In the genomic region with DNA sequence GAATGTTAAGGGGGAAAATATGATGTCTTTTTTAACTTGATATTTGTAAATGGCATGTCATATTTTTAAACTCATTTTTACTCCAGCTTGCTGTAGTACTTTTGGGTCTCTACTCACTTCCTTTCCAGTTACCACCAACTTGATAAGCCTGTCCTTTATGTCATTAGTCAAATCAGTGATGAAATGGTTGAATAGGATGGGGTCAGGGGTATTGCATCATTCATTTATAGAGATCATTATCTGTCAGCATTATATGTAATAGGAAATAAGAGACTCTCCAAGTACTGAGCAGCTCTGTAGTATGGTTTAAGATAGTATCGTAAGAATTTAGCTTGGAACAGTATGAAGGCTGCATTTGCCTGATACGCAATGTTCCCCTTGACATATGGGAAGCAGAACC, we compare ENCODE assay signal across 29 cellular contexts.
"Had no signal": no experiment of that assay in that cellular context is flagged by ENCODE, and none has a peak within 500 bp of the region (broad histone marks: within the 10 kb centered on the region; RNA-seq: fewer than 3 reads in every experiment).

No MANE protein-coding gene starts in this region.

- H3K27ac Mint-ChIP-seq: activated CD4-positive, alpha-beta T cell treated with anti-CD3 and anti-CD28 coated beads, Interleukin-2, amount 10 ng/mL, durations not matched to agents 7 days and 5 days; activated CD8-positive, alpha-beta T cell treated with anti-CD3 and anti-CD28 coated beads for 36 hours; activated naive CD8-positive, alpha-beta T cell; activated T-helper 17 cell treated with anti-CD3 and anti-CD28 coated beads, Interleukin-2, amount 50 U/mL, for 72 hours; effector memory CD8-positive, alpha-beta T cell had no signal

- FAIRE-seq: colon had no signal

- H3K27ac ChIP-seq: body of pancreas, esophagus muscularis mucosa, gastroesophageal sphincter had no signal

- ATAC-seq: activated CD8-positive, alpha-beta T cell treated with anti-CD3 and anti-CD28 coated beads for 36 hours; activated T-cell treated with anti-CD3 and anti-CD28 coated beads, Interleukin-2, amount 50 U/mL, for 4 hours; activated T-helper 17 cell treated with anti-CD3 and anti-CD28 coated beads, Interleukin-2, amount 50 U/mL, for 72 hours; body of pancreas; effector memory CD8-positive, alpha-beta T cell; gastroesophageal sphincter had no signal

- H3K27me3 Mint-ChIP-seq: activated CD4-positive, alpha-beta T cell treated with anti-CD3 and anti-CD28 coated beads, Interleukin-2, amount 10 ng/mL, durations not matched to agents 7 days and 5 days; activated CD8-positive, alpha-beta T cell treated with anti-CD3 and anti-CD28 coated beads for 36 hours; activated naive CD8-positive, alpha-beta T cell; activated T-helper 17 cell treated with anti-CD3 and anti-CD28 coated beads, Interleukin-2, amount 50 U/mL, for 72 hours; effector memory CD8-positive, alpha-beta T cell had no signal

- H3K36me3 Mint-ChIP-seq: activated naive CD8-positive, alpha-beta T cell had no signal

- H3K9me3 ChIP-seq: body of pancreas, esophagus muscularis mucosa, gastroesophageal sphincter had no signal

- H3K36me3 ChIP-seq: esophagus muscularis mucosa, gastroesophageal sphincter had no signal

- DNase-seq: activated CD4-positive, alpha-beta T cell treated with anti-CD3 and anti-CD28 coated beads for 1 hour; activated CD4-positive, alpha-beta T cell treated with anti-CD3 and anti-CD28 coated beads for 4 hours; activated CD4-positive, alpha-beta T cell treated with anti-CD3 and anti-CD28 coated beads, Interleukin-2, amount 10 ng/mL, durations not matched to agents 7 days and 5 days; activated CD4-positive, alpha-beta T cell treated with anti-CD3 and anti-CD28 coated beads, Interleukin-2, amount 50 U/mL, for 4 hours; activated CD8-positive, alpha-beta memory T cell treated with anti-CD3 and anti-CD28 coated beads for 24 hours; activated CD8-positive, alpha-beta T cell treated with anti-CD3 and anti-CD28 coated beads for 36 hours; activated effector memory CD4-positive, alpha-beta T cell treated with Interleukin-2 at 50 U/mL for 16 hours; activated gamma-delta T cell treated with Interleukin-2 at 50 U/mL for 16 hours; activated naive CD4-positive, alpha-beta T cell treated with anti-CD3 and anti-CD28 coated beads, Interleukin-2, amount 50 U/mL, for 16 hours; activated naive CD4-positive, alpha-beta T cell treated with Interleukin-2 at 50 U/mL for 16 hours; activated T-cell treated with anti-CD3 and anti-CD28 coated beads, Interleukin-2, amount 50 U/mL, for 4 hours; amygdala; aorta; body of pancreas; caudate nucleus; cortex of kidney; dermis blood vessel endothelial cell; effector CD4-positive, alpha-beta T cell; effector memory CD8-positive, alpha-beta T cell; erythroblast; foreskin melanocyte; head of caudate nucleus; hypothalamus; T-helper 2 cell had no signal

- H3K4me1 Mint-ChIP-seq: activated CD4-positive, alpha-beta T cell treated with anti-CD3 and anti-CD28 coated beads, Interleukin-2, amount 10 ng/mL, durations not matched to agents 7 days and 5 days; activated T-helper 17 cell treated with anti-CD3 and anti-CD28 coated beads, Interleukin-2, amount 50 U/mL, for 72 hours had no signal

- H3K4me3 Mint-ChIP-seq: activated CD4-positive, alpha-beta T cell treated with anti-CD3 and anti-CD28 coated beads, Interleukin-2, amount 10 ng/mL, durations not matched to agents 7 days and 5 days; activated CD8-positive, alpha-beta T cell treated with anti-CD3 and anti-CD28 coated beads for 36 hours; activated naive CD8-positive, alpha-beta T cell; activated T-cell treated with anti-CD3 and anti-CD28 coated beads, Interleukin-2, amount 50 U/mL, for 4 hours; activated T-helper 17 cell treated with anti-CD3 and anti-CD28 coated beads, Interleukin-2, amount 50 U/mL, for 72 hours; effector memory CD8-positive, alpha-beta T cell had no signal

- H3K4me1 ChIP-seq: body of pancreas, esophagus muscularis mucosa, gastroesophageal sphincter had no signal

- H3K4me3 ChIP-seq: body of pancreas, esophagus muscularis mucosa, gastroesophageal sphincter had no signal

- H3K27me3 ChIP-seq: body of pancreas, esophagus muscularis mucosa, gastroesophageal sphincter had no signal
